Comparison of ENCODE assay signal across 8 cellular contexts in genomic region chr7:64314493-64315020, GRCh38. TPM values are rescaled to one million over a fixed set of nuclear protein-coding genes. Genes with fewer than 3 reads are reported as not detected.
DNase-seq lines count a peak whose midpoint lies in the region; ATAC-seq and TF ChIP-seq lines count a peak whose summit lies in the region.

No MANE protein-coding gene starts in this region.

- no peak for TF ChIP-seq CTCF in right atrium auricular region (IDR thresholded peaks at IDR 0.05)
- no peak for TF ChIP-seq CTCF in right lobe of liver (IDR thresholded peaks at IDR 0.05)
- TF ChIP-seq CTCF in uterus (IDR thresholded peaks at IDR 0.05): no peak

- H3K4me3 ChIP-seq in right atrium auricular region: peak overlapping the region; percentile 66 to 71
- peak overlapping the region; percentile 50 to 78 (median 70) for H3K4me3 ChIP-seq in right lobe of liver
- peak overlapping the region; percentile 53 to 63 for H3K4me3 ChIP-seq in uterus

- WGBS in right lobe of liver (ENCODE audit: insufficient coverage, low coverage, low lambda C conversion rate, missing lambda C conversion rate): 32% methylated on average over 12 of the region's 14 CpGs

- no peaks in the 10 kb centered on the region for H3K27me3 Mint-ChIP-seq in activated naive CD8-positive, alpha-beta T cell treated with anti-CD3 and anti-CD28 coated beads, Interleukin-2, amount 10 ng/mL, durations not matched to agents 7 days and 5 days

- POLR2A ChIA-PET in activated naive CD8-positive, alpha-beta T cell treated with anti-CD3 and anti-CD28 coated beads, Interleukin-2, amount 10 ng/mL, durations not matched to agents 7 days and 5 days (lab: Charles Lee): interaction anchor here (0.7 to 3.1 kb wide), 9 partner anchors 7 to 724 kb away, joined by 3 to 19 read pairs (median 5); partner anchors contain the start of genes ERV3-1, ZNF107, ZNF138 and ZNF273

- DNase-seq in right atrium auricular region (ENCODE audit: low spot score) (no peak), Right ventricle myocardium inferior (ENCODE audit: missing footprints) (no peak), right lobe of liver (no peak), uterus (no peak), cerebellar nuclear complex (lab: John Stamatoyannopoulos, UW) (no peak), NCI-H510A treated with DMSO at 0.1 percent for 48 hours (lab: John Stamatoyannopoulos, UW) (no peak)
- DNase-seq in activated naive CD8-positive, alpha-beta T cell treated with anti-CD3 and anti-CD28 coated beads, Interleukin-2, amount 10 ng/mL, durations not matched to agents 7 days and 5 days: peak; percentile 40

- H3K36me3 Mint-ChIP-seq in activated naive CD8-positive, alpha-beta T cell treated with anti-CD3 and anti-CD28 coated beads, Interleukin-2, amount 10 ng/mL, durations not matched to agents 7 days and 5 days: peaks cover 36% of the 10 kb centered on the region

- H3K27ac ChIP-seq in right atrium auricular region (peak overlapping the region in 1 of 2 donors; percentile 74), right lobe of liver (peak overlapping the region; percentile 32 to 73 (median 35)), uterus (peak overlapping the region; percentile 58 to 69)

- peak overlapping the region; percentile 99 for H3K4me3 Mint-ChIP-seq in activated naive CD8-positive, alpha-beta T cell treated with anti-CD3 and anti-CD28 coated beads, Interleukin-2, amount 10 ng/mL, durations not matched to agents 7 days and 5 days

- H3K36me3 ChIP-seq in right atrium auricular region (no peaks in the 10 kb centered on the region), right lobe of liver (no peaks in the 10 kb centered on the region), uterus (no peaks in the 10 kb centered on the region)

- intact Hi-C loops in Right ventricle myocardium inferior (cut with DNase I): loop anchor here (10.0 kb wide), 2 partner anchors 310 to 390 kb away; no protein-coding TSS in a partner anchor
- intact Hi-C loops in right lobe of liver (cut with DNase I): no loop called here
- intact Hi-C loops in uterus (cut with DNase I; ENCODE audit: low total_unique reads): no loop called here

- H3K4me1 Mint-ChIP-seq in activated naive CD8-positive, alpha-beta T cell treated with anti-CD3 and anti-CD28 coated beads, Interleukin-2, amount 10 ng/mL, durations not matched to agents 7 days and 5 days: peaks cover 18% of the 10 kb centered on the region

- H3K27ac Mint-ChIP-seq in activated naive CD8-positive, alpha-beta T cell treated with anti-CD3 and anti-CD28 coated beads, Interleukin-2, amount 10 ng/mL, durations not matched to agents 7 days and 5 days: peak overlapping the region; percentile 100

- H3K4me1 ChIP-seq in right atrium auricular region (peaks cover 0 to 25% of the 10 kb centered on the region in 2 donors), right lobe of liver (peaks cover 0 to 12% (median 0%) of the 10 kb centered on the region in 4 donors), uterus (peaks cover 0 to 2% of the 10 kb centered on the region in 2 donors)

- ATAC-seq in Right ventricle myocardium inferior: no peak
- no peak for ATAC-seq in activated naive CD8-positive, alpha-beta T cell treated with anti-CD3 and anti-CD28 coated beads, Interleukin-2, amount 10 ng/mL, durations not matched to agents 7 days and 5 days (ENCODE audit: low read depth)
- ATAC-seq in right lobe of liver: no peak
- no peak for ATAC-seq in GM21528 (IDR thresholded peaks at IDR 0.05; ENCODE audit: low FRiP score, unreplicated experiment)

- H3K9me3 Mint-ChIP-seq in activated naive CD8-positive, alpha-beta T cell treated with anti-CD3 and anti-CD28 coated beads, Interleukin-2, amount 10 ng/mL, durations not matched to agents 7 days and 5 days: peaks cover 11% of the 10 kb centered on the region

- H3K27me3 ChIP-seq in right atrium auricular region (no peaks in the 10 kb centered on the region), right lobe of liver (no peaks in the 10 kb centered on the region), uterus (no peaks in the 10 kb centered on the region)

- TF ChIP-seq POLR2A in right lobe of liver (IDR thresholded peaks at IDR 0.05) (no peak), uterus (IDR thresholded peaks at IDR 0.05) (no peak)

- no peaks in the 10 kb centered on the region for H3K9me3 ChIP-seq in right atrium auricular region
- no peaks in the 10 kb centered on the region for H3K9me3 ChIP-seq in right lobe of liver
- H3K9me3 ChIP-seq in uterus: no peaks in the 10 kb centered on the region

RNA-seq across cellular contexts. Expression of gene ZNF736, which starts 0.8 kb away (rescaled TPM):
- total RNA-seq in right atrium auricular region (1 to 10 TPM; 1.4 to 1.7 TPM), Right ventricle myocardium inferior (3.4 TPM), right lobe of liver (1 to 10 TPM; 3.0 to 6.7 (median 4.1) TPM), uterus (10 to 100 TPM; 16.5 to 43.2 (median 25.2) TPM)
- 10 to 100 TPM; 38.9 to 39.6 TPM for total RNA-seq in activated naive CD8-positive, alpha-beta T cell treated with anti-CD3 and anti-CD28 coated beads, Interleukin-2, amount 10 ng/mL, durations not matched to agents 7 days and 5 days
